ENCODE assay signal across 16 cellular contexts in the genomic region with DNA sequence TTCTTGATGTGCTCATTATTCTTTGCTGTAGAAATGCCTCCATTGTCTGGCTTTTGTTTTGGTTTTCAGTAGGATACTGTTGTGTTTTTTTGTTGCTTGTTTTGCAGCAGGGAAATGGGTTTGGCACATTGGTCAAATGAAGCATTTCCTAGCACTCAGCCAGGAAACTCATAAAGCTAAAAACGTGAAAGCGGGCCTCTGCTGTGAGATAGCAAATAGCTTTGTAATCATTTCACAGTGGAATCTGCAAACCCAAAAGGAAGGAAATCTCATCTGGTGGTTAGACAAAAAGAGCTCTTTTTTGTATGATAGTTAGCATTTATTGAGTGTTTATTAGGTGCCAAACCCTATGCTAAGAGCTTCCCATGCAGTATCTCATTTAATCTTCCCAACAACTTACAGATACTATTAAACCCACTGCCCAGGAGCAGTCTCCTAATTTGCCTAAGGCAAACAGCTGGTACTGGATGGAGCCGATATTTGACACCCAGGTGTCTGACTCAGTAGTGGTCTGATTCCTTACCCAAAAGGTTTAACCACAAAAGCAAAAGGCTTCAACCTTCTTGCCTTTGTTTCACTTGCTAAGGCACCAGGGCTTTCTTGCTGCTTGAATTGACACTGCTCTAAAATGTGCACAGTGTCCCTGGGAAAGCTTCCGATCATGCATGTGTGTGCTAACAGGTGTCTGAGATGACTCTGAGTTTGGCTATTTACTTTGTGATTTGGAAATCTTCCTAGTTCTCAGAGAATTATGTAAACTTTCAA.
A peak's percentile ranks its signal among the peaks of the same experiment; 100 is the strongest.
DNase-seq lines count a peak whose midpoint lies in the region; ATAC-seq and TF ChIP-seq lines count a peak whose summit lies in the region.
"Had no signal": no experiment of that assay in that cellular context is flagged by ENCODE, and none has a peak within 500 bp of the region (broad histone marks: within the 10 kb centered on the region; RNA-seq: fewer than 3 reads in every experiment).

No MANE protein-coding gene starts in this region.

- ATAC-seq in activated T-helper 17 cell treated with anti-CD3 and anti-CD28 coated beads, Interleukin-2, amount 50 U/mL, for 72 hours (replicated peaks): peak; percentile 81
- ATAC-seq in SK-N-SH treated with all-trans-retinoic acid at 6 μM for 48 hours: no peak

- no peak overlapping the region for H3K27ac ChIP-seq in HEK293 (ENCODE audit: extremely low read depth, low read depth, low read length)
- H3K27ac ChIP-seq: GM23248, PC-9, vagina had no signal

- H3K4me1 Mint-ChIP-seq in activated T-helper 17 cell treated with anti-CD3 and anti-CD28 coated beads, Interleukin-2, amount 50 U/mL, for 72 hours: peaks cover 15% of the 10 kb centered on the region
- H3K4me1 Mint-ChIP-seq: activated B cell treated with CpG ODN at 0.5 μM for 24 hours, IgD-negative memory B cell had no signal

- peak; percentile 17 for DNase-seq in Daoy (ENCODE audit: low read depth)
- DNase-seq in islet precursor cell: peak; percentile 72
- DNase-seq in activated gamma-delta T cell treated with Interleukin-2 at 50 U/mL for 16 hours: no peak
- DNase-seq in HT-29 (ENCODE audit: low spot score): no peak
- DNase-seq: activated B cell treated with CpG ODN at 0.5 μM for 24 hours, DMS 273 treated with DMSO at 0.1 percent for 48 hours, GM23248, head of caudate nucleus, NCI-H510A treated with DMSO at 0.1 percent for 48 hours, PC-9 had no signal

- H3K4me3 ChIP-seq in HEK293 (ENCODE audit: low read depth, low read length): no peak overlapping the region
- H3K4me3 ChIP-seq: GM23248, PC-9, vagina had no signal

- H3K4me3 Mint-ChIP-seq in activated T-helper 17 cell treated with anti-CD3 and anti-CD28 coated beads, Interleukin-2, amount 50 U/mL, for 72 hours: no peak overlapping the region
- H3K4me3 Mint-ChIP-seq: activated B cell treated with CpG ODN at 0.5 μM for 24 hours; IgD-negative memory B cell; stimulated activated naive CD8-positive, alpha-beta T cell treated with anti-CD3 and anti-CD28 coated beads, Interleukin-15, Interleukin-2, amounts not matched to agents 100 ng/mL and 50 ng/mL, for 24 hours had no signal

- CTCF ChIA-PET in HEK293 (lab: Yijun Ruan, JAX): interaction anchor here (0.6 kb wide), 1 partner anchor 1031 kb away, joined by 3 read pairs; no protein-coding TSS in a partner anchor

- H3K36me3 Mint-ChIP-seq in activated T-helper 17 cell treated with anti-CD3 and anti-CD28 coated beads, Interleukin-2, amount 50 U/mL, for 72 hours (ENCODE audit: low read depth): no peaks in the 10 kb centered on the region
- H3K36me3 Mint-ChIP-seq: IgD-negative memory B cell had no signal

- no peaks in the 10 kb centered on the region for H3K9me3 Mint-ChIP-seq in activated T-helper 17 cell treated with anti-CD3 and anti-CD28 coated beads, Interleukin-2, amount 50 U/mL, for 72 hours
- H3K9me3 Mint-ChIP-seq: activated B cell treated with CpG ODN at 0.5 μM for 24 hours; IgD-negative memory B cell; stimulated activated naive CD8-positive, alpha-beta T cell treated with anti-CD3 and anti-CD28 coated beads, Interleukin-15, Interleukin-2, amounts not matched to agents 100 ng/mL and 50 ng/mL, for 24 hours had no signal

- H3K9me3 ChIP-seq in HEK293 (ENCODE audit: control insufficient read depth, insufficient read depth, low read depth, low read length): no peaks in the 10 kb centered on the region
- H3K9me3 ChIP-seq: vagina had no signal

- H3K36me3 ChIP-seq in HEK293 (ENCODE audit: control insufficient read depth in 2 of 2, insufficient read depth in 1 of 2, low read length in 2 of 2): no peaks in the 10 kb centered on the region
- H3K36me3 ChIP-seq: vagina had no signal

- H3K27me3 Mint-ChIP-seq in activated T-helper 17 cell treated with anti-CD3 and anti-CD28 coated beads, Interleukin-2, amount 50 U/mL, for 72 hours: peaks cover 5% of the 10 kb centered on the region

- POLR2A ChIA-PET in HEK293 (lab: Yijun Ruan, JAX): no interaction called here

- no peaks in the 10 kb centered on the region for H3K4me1 ChIP-seq in HEK293 (ENCODE audit: control insufficient read depth, insufficient read depth, low read length)
- H3K4me1 ChIP-seq: vagina had no signal

- H3K27ac Mint-ChIP-seq in activated T-helper 17 cell treated with anti-CD3 and anti-CD28 coated beads, Interleukin-2, amount 50 U/mL, for 72 hours: no peak overlapping the region
- H3K27ac Mint-ChIP-seq: activated B cell treated with CpG ODN at 0.5 μM for 24 hours; IgD-negative memory B cell; stimulated activated naive CD8-positive, alpha-beta T cell treated with anti-CD3 and anti-CD28 coated beads, Interleukin-15, Interleukin-2, amounts not matched to agents 100 ng/mL and 50 ng/mL, for 24 hours had no signal

- TF ChIP-seq CTCF in HEK293 (tag by site-specific recombination; IDR thresholded peaks at IDR 0.05): no peak

TF ChIP-seq in HEK293, 187 proteins besides CTCF, POLR2A, EP300 and RAD21:
- TF ChIP-seq ZNF629 (tag by site-specific recombination; IDR thresholded peaks at IDR 0.05) (no peak), ZNF670 (tag by site-specific recombination; IDR thresholded peaks at IDR 0.05; ENCODE audit: low read depth) (no peak), SCRT2 (tag by site-specific recombination; IDR thresholded peaks at IDR 0.05) (peak; percentile 36; the same call in 1 of the 2 replicates)

TF ChIP-seq in SK-N-SH treated with all-trans-retinoic acid at 6 μM for 48 hours, 23 proteins besides CTCF, POLR2A, EP300 and RAD21 (continues in another document):
- TF ChIP-seq, protein P1, sequence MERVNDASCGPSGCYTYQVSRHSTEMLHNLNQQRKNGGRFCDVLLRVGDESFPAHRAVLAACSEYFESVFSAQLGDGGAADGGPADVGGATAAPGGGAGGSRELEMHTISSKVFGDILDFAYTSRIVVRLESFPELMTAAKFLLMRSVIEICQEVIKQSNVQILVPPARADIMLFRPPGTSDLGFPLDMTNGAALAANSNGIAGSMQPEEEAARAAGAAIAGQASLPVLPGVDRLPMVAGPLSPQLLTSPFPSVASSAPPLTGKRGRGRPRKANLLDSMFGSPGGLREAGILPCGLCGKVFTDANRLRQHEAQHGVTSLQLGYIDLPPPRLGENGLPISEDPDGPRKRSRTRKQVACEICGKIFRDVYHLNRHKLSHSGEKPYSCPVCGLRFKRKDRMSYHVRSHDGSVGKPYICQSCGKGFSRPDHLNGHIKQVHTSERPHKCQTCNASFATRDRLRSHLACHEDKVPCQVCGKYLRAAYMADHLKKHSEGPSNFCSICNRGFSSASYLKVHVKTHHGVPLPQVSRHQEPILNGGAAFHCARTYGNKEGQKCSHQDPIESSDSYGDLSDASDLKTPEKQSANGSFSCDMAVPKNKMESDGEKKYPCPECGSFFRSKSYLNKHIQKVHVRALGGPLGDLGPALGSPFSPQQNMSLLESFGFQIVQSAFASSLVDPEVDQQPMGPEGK (CRISPR knock-in tag; IDR thresholded peaks at IDR 0.05; ENCODE audit: borderline replicate concordance): no peak
- TF ChIP-seq ZFP3 (CRISPR knock-in tag; IDR thresholded peaks at IDR 0.05) (no peak), RARB (CRISPR knock-in tag; IDR thresholded peaks at IDR 0.05) (no peak), OSR1 (CRISPR knock-in tag; IDR thresholded peaks at IDR 0.05) (no peak), ZFP30 (CRISPR knock-in tag; IDR thresholded peaks at IDR 0.05) (no peak), ZNF8 (CRISPR knock-in tag; IDR thresholded peaks at IDR 0.05) (no peak), ZNF565 (CRISPR knock-in tag; conservative IDR thresholded peaks at IDR 0.05; ENCODE audit: low read depth) (no peak), TCF4 (CRISPR knock-in tag; IDR thresholded peaks at IDR 0.05; ENCODE audit: borderline replicate concordance) (no peak), GLIS3 (CRISPR knock-in tag; IDR thresholded peaks at IDR 0.05) (no peak), CSDC2 (CRISPR knock-in tag; IDR thresholded peaks at IDR 0.05) (no peak), ARNTL (CRISPR knock-in tag; IDR thresholded peaks at IDR 0.05; ENCODE audit: borderline replicate concordance, low read depth) (no peak), ISL1 (CRISPR knock-in tag; IDR thresholded peaks at IDR 0.05) (no peak)
- TF ChIP-seq, protein P2, sequence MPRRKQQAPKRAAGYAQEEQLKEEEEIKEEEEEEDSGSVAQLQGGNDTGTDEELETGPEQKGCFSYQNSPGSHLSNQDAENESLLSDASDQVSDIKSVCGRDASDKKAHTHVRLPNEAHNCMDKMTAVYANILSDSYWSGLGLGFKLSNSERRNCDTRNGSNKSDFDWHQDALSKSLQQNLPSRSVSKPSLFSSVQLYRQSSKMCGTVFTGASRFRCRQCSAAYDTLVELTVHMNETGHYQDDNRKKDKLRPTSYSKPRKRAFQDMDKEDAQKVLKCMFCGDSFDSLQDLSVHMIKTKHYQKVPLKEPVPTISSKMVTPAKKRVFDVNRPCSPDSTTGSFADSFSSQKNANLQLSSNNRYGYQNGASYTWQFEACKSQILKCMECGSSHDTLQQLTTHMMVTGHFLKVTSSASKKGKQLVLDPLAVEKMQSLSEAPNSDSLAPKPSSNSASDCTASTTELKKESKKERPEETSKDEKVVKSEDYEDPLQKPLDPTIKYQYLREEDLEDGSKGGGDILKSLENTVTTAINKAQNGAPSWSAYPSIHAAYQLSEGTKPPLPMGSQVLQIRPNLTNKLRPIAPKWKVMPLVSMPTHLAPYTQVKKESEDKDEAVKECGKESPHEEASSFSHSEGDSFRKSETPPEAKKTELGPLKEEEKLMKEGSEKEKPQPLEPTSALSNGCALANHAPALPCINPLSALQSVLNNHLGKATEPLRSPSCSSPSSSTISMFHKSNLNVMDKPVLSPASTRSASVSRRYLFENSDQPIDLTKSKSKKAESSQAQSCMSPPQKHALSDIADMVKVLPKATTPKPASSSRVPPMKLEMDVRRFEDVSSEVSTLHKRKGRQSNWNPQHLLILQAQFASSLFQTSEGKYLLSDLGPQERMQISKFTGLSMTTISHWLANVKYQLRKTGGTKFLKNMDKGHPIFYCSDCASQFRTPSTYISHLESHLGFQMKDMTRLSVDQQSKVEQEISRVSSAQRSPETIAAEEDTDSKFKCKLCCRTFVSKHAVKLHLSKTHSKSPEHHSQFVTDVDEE (CRISPR knock-in tag; IDR thresholded peaks at IDR 0.05): no peak
- TF ChIP-seq, protein P3, sequence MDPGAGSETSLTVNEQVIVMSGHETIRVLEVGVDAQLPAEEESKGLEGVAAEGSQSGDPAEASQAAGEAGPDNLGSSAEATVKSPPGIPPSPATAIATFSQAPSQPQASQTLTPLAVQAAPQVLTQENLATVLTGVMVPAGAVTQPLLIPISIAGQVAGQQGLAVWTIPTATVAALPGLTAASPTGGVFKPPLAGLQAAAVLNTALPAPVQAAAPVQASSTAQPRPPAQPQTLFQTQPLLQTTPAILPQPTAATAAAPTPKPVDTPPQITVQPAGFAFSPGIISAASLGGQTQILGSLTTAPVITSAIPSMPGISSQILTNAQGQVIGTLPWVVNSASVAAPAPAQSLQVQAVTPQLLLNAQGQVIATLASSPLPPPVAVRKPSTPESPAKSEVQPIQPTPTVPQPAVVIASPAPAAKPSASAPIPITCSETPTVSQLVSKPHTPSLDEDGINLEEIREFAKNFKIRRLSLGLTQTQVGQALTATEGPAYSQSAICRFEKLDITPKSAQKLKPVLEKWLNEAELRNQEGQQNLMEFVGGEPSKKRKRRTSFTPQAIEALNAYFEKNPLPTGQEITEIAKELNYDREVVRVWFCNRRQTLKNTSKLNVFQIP (CRISPR knock-in tag; IDR thresholded peaks at IDR 0.05; ENCODE audit: borderline replicate concordance, low read depth): no peak

Comparison
In these comparisons a context has a peak if more than half of its experiments do, and no peak if none do; other contexts are left out.
1. DNase-seq: peak in Daoy (single experiment) and islet precursor cell (single experiment); none in activated gamma-delta T cell treated with Interleukin-2 at 50 U/mL for 16 hours (single experiment) and HT-29 (single experiment).